In the genomic region with DNA sequence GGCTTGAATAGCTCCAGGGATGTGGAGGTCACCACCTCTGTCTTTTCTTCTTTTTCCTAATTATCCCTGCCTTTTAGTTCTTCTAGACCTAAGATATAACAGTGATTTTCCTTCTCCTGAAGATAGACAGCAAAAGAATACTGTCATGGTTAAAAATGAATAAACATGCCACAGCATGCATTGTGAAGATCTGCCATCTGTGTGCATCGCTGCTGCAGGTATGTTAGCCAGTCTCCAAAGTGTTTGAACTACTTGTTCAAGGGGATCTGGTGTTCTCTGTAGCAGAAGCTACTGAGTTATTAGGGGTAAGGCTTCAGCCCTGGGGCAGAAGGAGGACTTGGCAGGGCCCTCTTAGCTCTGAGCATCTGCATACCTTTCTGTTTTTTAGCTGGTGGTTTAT, we compare ENCODE assay signal across 17 cellular contexts. TPM values are rescaled to one million over a fixed set of nuclear protein-coding genes. Genes with fewer than 3 reads are reported as not detected.
A peak's percentile ranks its signal among the peaks of the same experiment; 100 is the strongest.
DNase-seq lines count a peak whose midpoint lies in the region; ATAC-seq, FAIRE-seq and TF ChIP-seq lines count a peak whose summit lies in the region.
"Had no signal": no experiment of that assay in that cellular context is flagged by ENCODE, and none has a peak within 500 bp of the region (broad histone marks: within the 10 kb centered on the region; RNA-seq: fewer than 3 reads in every experiment).

No MANE protein-coding gene starts in this region.

- FAIRE-seq in H54 (lab: Jason Lieb, UNC): no peak
- FAIRE-seq: frontal cortex, K562 had no signal

- no peaks in the 10 kb centered on the region for H3K9me3 Mint-ChIP-seq in stimulated activated naive CD8-positive, alpha-beta T cell treated with anti-CD3 and anti-CD28 coated beads, Interleukin-15, Interleukin-2, amounts not matched to agents 100 ng/mL and 50 ng/mL, for 24 hours
- no peaks in the 10 kb centered on the region for H3K9me3 Mint-ChIP-seq in activated T-helper 2 cell treated with anti-CD3 and anti-CD28 coated beads, Interferon-gamma antibody, Interleukin-2, Interleukin-4, amounts not matched to agents 10 μg/mL and 5 μg/mL and 100 μg/mL, durations not matched to agents 14 hours and 24 hours and 36 hours
- H3K9me3 Mint-ChIP-seq: GM23338, neural crest cell had no signal

- H3K27me3 Mint-ChIP-seq in stimulated activated naive CD8-positive, alpha-beta T cell treated with anti-CD3 and anti-CD28 coated beads, Interleukin-15, Interleukin-2, amounts not matched to agents 100 ng/mL and 50 ng/mL, for 24 hours: no peaks in the 10 kb centered on the region
- no peaks in the 10 kb centered on the region for H3K27me3 Mint-ChIP-seq in activated T-helper 2 cell treated with anti-CD3 and anti-CD28 coated beads, Interferon-gamma antibody, Interleukin-2, Interleukin-4, amounts not matched to agents 10 μg/mL and 5 μg/mL and 100 μg/mL, durations not matched to agents 14 hours and 24 hours and 36 hours (ENCODE audit: low read depth)

- H3K27ac Mint-ChIP-seq in stimulated activated naive CD8-positive, alpha-beta T cell treated with anti-CD3 and anti-CD28 coated beads, Interleukin-15, Interleukin-2, amounts not matched to agents 100 ng/mL and 50 ng/mL, for 24 hours: peak overlapping the region; percentile 49
- H3K27ac Mint-ChIP-seq in activated T-helper 2 cell treated with anti-CD3 and anti-CD28 coated beads, Interferon-gamma antibody, Interleukin-2, Interleukin-4, amounts not matched to agents 10 μg/mL and 5 μg/mL and 100 μg/mL, durations not matched to agents 14 hours and 24 hours and 36 hours: peak overlapping the region; percentile 50
- H3K27ac Mint-ChIP-seq: GM23338 had no signal

- peaks cover 58% of the 10 kb centered on the region for H3K4me1 Mint-ChIP-seq in stimulated activated naive CD8-positive, alpha-beta T cell treated with anti-CD3 and anti-CD28 coated beads, Interleukin-15, Interleukin-2, amounts not matched to agents 100 ng/mL and 50 ng/mL, for 24 hours (ENCODE audit: low read depth)
- H3K4me1 Mint-ChIP-seq in activated T-helper 2 cell treated with anti-CD3 and anti-CD28 coated beads, Interferon-gamma antibody, Interleukin-2, Interleukin-4, amounts not matched to agents 10 μg/mL and 5 μg/mL and 100 μg/mL, durations not matched to agents 14 hours and 24 hours and 36 hours (ENCODE audit: low read depth): peaks cover 51% of the 10 kb centered on the region

- DNase-seq in stimulated activated naive CD8-positive, alpha-beta T cell treated with anti-CD3 and anti-CD28 coated beads, Interleukin-15, Interleukin-2, amounts not matched to agents 100 U/mL and 50 U/mL, for 24 hours: no peak
- DNase-seq in activated T-helper 2 cell treated with anti-CD3 and anti-CD28 coated beads, Interferon-gamma antibody, Interleukin-2, Interleukin-4, amounts not matched to agents 10 μg/mL and 5 μg/mL and 100 μg/mL, durations not matched to agents 14 hours and 24 hours and 36 hours (ENCODE audit: low spot score): no peak
- DNase-seq in islet precursor cell (peak; percentile 70), H54 (ENCODE audit: insufficient read length, low spot score) (no peak), amygdala (lab: John Stamatoyannopoulos, UW) (no peak), NCI-H82 treated with DMSO at 0.1 percent for 48 hours (lab: John Stamatoyannopoulos, UW; ENCODE audit: unreplicated experiment) (no peak)
- DNase-seq: activated CD4-positive, alpha-beta T cell treated with anti-CD3 and anti-CD28 coated beads, Interleukin-2, amount 50 U/mL, for 1 hour; dermis blood vessel endothelial cell; left cardiac atrium; NCI-H1694; NK-92 treated with Interleukin-12 subunit alpha and Interleukin-12 subunit beta, amount 100 ng/mL, for 24 hours; spleen had no signal

- peak overlapping the region; percentile 12 for H3K4me3 Mint-ChIP-seq in stimulated activated naive CD8-positive, alpha-beta T cell treated with anti-CD3 and anti-CD28 coated beads, Interleukin-15, Interleukin-2, amounts not matched to agents 100 ng/mL and 50 ng/mL, for 24 hours
- no peak overlapping the region for H3K4me3 Mint-ChIP-seq in activated T-helper 2 cell treated with anti-CD3 and anti-CD28 coated beads, Interferon-gamma antibody, Interleukin-2, Interleukin-4, amounts not matched to agents 10 μg/mL and 5 μg/mL and 100 μg/mL, durations not matched to agents 14 hours and 24 hours and 36 hours (ENCODE audit: low read depth)
- H3K4me3 Mint-ChIP-seq: GM23338, neural crest cell had no signal

- intact Hi-C loops in activated T-helper 2 cell treated with anti-CD3 and anti-CD28 coated beads, Interferon-gamma antibody, Interleukin-2, Interleukin-4, amounts not matched to agents 10 μg/mL and 5 μg/mL and 100 μg/mL, durations not matched to agents 14 hours and 24 hours and 36 hours (cut with micrococcal nuclease): loop anchor here (10.0 kb wide), 1 partner anchor 639 kb away; the partner anchor contains the start of genes CNOT8 and FAXDC2

- no peak for TF ChIP-seq POLR2A in H54 (IDR thresholded peaks at IDR 0.05; ENCODE audit: low read depth, low read length)

- no peak for ATAC-seq in stimulated activated naive CD8-positive, alpha-beta T cell treated with anti-CD3 and anti-CD28 coated beads, Interleukin-15, Interleukin-2, amounts not matched to agents 100 U/mL and 50 U/mL, for 24 hours
- ATAC-seq: GM23338, K562, left cardiac atrium had no signal

- peaks cover 27% of the 10 kb centered on the region for H3K36me3 Mint-ChIP-seq in stimulated activated naive CD8-positive, alpha-beta T cell treated with anti-CD3 and anti-CD28 coated beads, Interleukin-15, Interleukin-2, amounts not matched to agents 100 ng/mL and 50 ng/mL, for 24 hours (ENCODE audit: low read depth)
- H3K36me3 Mint-ChIP-seq in activated T-helper 2 cell treated with anti-CD3 and anti-CD28 coated beads, Interferon-gamma antibody, Interleukin-2, Interleukin-4, amounts not matched to agents 10 μg/mL and 5 μg/mL and 100 μg/mL, durations not matched to agents 14 hours and 24 hours and 36 hours (ENCODE audit: low read depth): peaks cover 43% of the 10 kb centered on the region

RNA-seq across cellular contexts. Expression of gene GALNT10, which starts 25.0 kb away (rescaled TPM):
- total RNA-seq in activated T-helper 2 cell treated with anti-CD3 and anti-CD28 coated beads, Interferon-gamma antibody, Interleukin-2, Interleukin-4, amounts not matched to agents 10 μg/mL and 5 μg/mL and 100 μg/mL, durations not matched to agents 14 hours and 24 hours and 36 hours: 31.7 and 35.5 TPM in 2 replicates
